ENCODE assay signal across 7 cellular contexts in the genomic region with DNA sequence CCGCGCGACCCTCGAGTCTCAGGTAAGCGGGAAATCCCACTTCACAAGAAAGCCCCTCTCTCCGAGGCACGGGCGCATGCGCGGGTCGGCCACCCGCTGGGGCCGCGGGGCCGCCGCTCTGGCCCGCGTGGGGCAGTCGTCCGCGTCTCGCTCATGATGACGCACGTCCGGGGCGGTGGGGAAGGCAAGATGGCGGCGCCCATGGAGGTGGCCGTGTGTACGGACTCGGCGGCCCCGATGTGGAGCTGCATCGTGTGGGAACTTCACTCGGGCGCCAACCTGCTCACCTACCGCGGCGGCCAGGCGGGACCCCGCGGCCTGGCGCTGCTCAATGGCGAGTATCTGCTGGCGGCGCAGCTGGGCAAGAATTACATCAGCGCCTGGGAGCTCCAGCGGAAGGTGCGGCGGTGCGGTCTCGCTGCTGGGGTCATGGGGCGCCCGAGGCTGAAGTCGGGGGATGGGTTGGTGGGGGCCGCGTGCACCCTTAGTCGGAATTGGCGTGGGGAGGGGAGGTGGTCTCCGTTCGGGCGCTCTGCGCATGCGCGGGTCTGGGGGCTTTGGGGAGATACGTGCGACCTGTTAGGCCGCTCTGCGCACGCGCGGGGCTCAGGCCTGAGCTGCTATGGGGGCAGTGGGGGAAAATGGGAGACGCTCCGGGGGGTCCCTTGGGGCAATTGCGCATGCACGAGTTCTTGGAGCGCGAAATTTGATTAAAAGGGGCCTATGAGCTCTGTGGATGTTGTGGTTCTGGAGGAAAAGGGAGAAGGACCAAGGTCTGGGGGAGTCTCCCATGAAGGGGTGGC.
DNase-seq lines count a peak whose midpoint lies in the region; ATAC-seq and FAIRE-seq lines count a peak whose summit lies in the region.

A gene with protein sequence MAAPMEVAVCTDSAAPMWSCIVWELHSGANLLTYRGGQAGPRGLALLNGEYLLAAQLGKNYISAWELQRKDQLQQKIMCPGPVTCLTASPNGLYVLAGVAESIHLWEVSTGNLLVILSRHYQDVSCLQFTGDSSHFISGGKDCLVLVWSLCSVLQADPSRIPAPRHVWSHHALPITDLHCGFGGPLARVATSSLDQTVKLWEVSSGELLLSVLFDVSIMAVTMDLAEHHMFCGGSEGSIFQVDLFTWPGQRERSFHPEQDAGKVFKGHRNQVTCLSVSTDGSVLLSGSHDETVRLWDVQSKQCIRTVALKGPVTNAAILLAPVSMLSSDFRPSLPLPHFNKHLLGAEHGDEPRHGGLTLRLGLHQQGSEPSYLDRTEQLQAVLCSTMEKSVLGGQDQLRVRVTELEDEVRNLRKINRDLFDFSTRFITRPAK (plus strand): TSS at position 181 of the 803 bp plus-strand sequence. CDS start 9 bp downstream, at position 190.

- ATAC-seq in HG03103 (IDR thresholded peaks at IDR 0.05; ENCODE audit: low read depth, unreplicated experiment), result peak; percentile 64

- peak; percentile 86 for FAIRE-seq in GM18507 (lab: Jason Lieb, UNC)

- DNase-seq in GM18507 (ENCODE audit: extremely low spot score, insufficient read length, low read depth) (peak; percentile 99), NCI-H2227 (lab: John Stamatoyannopoulos, UW; ENCODE audit: unreplicated experiment) (peak; percentile 94), caudate nucleus (lab: John Stamatoyannopoulos, UW) (peak in 60 of 61 donors; percentile 36 to 95 (median 88)), islet precursor cell (peak; percentile 93)
- peak; percentile 89 for DNase-seq in activated CD4-positive, CD25-positive, alpha-beta regulatory T cell treated with anti-CD3 and anti-CD28 coated beads, Interleukin-2, amount 50 U/mL, for 16 hours (ENCODE audit: low read depth, low spot score)
- DNase-seq in stimulated activated CD4-positive, alpha-beta T cell treated with anti-CD3 and anti-CD28 coated beads, Interleukin-12 subunit alpha, Interleukin-12 subunit beta, amount 100 ng/mL, for 4 hours, result peak; percentile 90

- peak within 1 kb of the TSS; percentile 76 for H3K27ac ChIP-seq in caudate nucleus (ENCODE audit: low read depth, low read length)

Comparison
In these comparisons a context has a peak if more than half of its experiments do, and no peak if none do; other contexts are left out.
1. Peak in every context shown above with its lines: DNase-seq, ATAC-seq and H3K27ac ChIP-seq.